Comparison of ENCODE assay signal across 13 cellular contexts in the genomic region with DNA sequence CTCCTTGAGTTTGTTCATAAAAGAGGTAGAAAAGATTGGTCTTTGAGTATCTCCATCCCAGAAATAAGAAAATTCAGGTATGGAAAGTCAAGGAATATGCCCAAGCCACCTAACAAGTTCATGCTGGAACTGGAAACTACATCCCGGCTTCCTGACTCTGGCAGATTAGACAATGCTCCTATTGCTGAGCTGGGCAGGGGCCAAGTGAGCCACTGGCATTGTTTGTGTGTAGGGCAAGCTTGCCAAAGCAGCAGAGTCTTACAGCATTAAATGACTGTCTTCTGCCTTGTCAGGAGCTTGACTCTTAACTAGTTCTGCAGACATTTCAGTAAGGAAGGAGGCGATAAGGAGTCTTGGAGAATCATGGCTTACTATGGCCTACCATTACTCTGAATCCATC. TPM values are rescaled to one million over a fixed set of nuclear protein-coding genes. Genes with fewer than 3 reads are reported as not detected.
DNase-seq lines count a peak whose midpoint lies in the region; ATAC-seq and TF ChIP-seq lines count a peak whose summit lies in the region.
"Had no signal": no experiment of that assay in that cellular context is flagged by ENCODE, and none has a peak within 500 bp of the region (broad histone marks: within the 10 kb centered on the region; RNA-seq: fewer than 3 reads in every experiment).

No MANE protein-coding gene starts in this region.

- DNase-seq in AG20443 (ENCODE audit: low spot score) (peak; percentile 42), LNCaP clone FGC (ENCODE audit: low read depth) (peak; percentile 83), caudate nucleus (lab: John Stamatoyannopoulos, UW) (peak in 48 of 61 donors; percentile 4 to 82 (median 39)), lower leg skin (ENCODE audit: low spot score in 2 of 2) (peak; percentile 53 to 87), DMS79 treated with DMSO at 0.1 percent for 48 hours (lab: John Stamatoyannopoulos, UW) (no peak)
- DNase-seq: activated CD4-positive, alpha-beta T cell treated with anti-CD3 and anti-CD28 coated beads for 36 hours; NCI-H146; SW 1271 had no signal

- no peak for TF ChIP-seq CTCF in LNCaP clone FGC (IDR thresholded peaks at IDR 0.05; ENCODE audit: control insufficient read depth, extremely low read depth, insufficient read depth)
- no peak for TF ChIP-seq CTCF in lower leg skin (IDR thresholded peaks at IDR 0.05)

- intact Hi-C loops in lower leg skin (cut with DNase I; ENCODE audit: low total_unique reads) = no loop called here

- ATAC-seq in GM21825 (IDR thresholded peaks at IDR 0.05; ENCODE audit: unreplicated experiment) = no peak
- no peak for ATAC-seq in HG02840 (IDR thresholded peaks at IDR 0.05; ENCODE audit: low FRiP score, unreplicated experiment)
- ATAC-seq in GM18867 (IDR thresholded peaks at IDR 0.05; ENCODE audit: unreplicated experiment) = no peak
- ATAC-seq: activated CD4-positive, alpha-beta T cell treated with anti-CD3 and anti-CD28 coated beads for 36 hours had no signal

- H3K4me3 ChIP-seq in LNCaP clone FGC (ENCODE audit: low read depth, low read length) = no peak overlapping the region
- no peak overlapping the region for H3K4me3 ChIP-seq in lower leg skin (ENCODE audit: low read depth, poor library complexity, severe bottlenecking)
- H3K4me3 ChIP-seq: skin epidermis, vagina had no signal

- no peak for TF ChIP-seq POLR2A in lower leg skin (IDR thresholded peaks at IDR 0.05)

- no peak overlapping the region for H3K27ac ChIP-seq in caudate nucleus (ENCODE audit: low read depth, low read length)
- H3K27ac ChIP-seq: vagina had no signal

- 42 to 46% methylated on average over 2 of the region's 2 CpGs for whole genome bisulfite sequencing in lower leg skin, 2 donors

RNA-seq across cellular contexts. Expression of a gene that starts 30.0 kb away (rescaled TPM):
- 10 to 100 TPM; 31.3 to 51.9 (median 40.9) TPM for total RNA-seq in lower leg skin
